In the genomic region with DNA sequence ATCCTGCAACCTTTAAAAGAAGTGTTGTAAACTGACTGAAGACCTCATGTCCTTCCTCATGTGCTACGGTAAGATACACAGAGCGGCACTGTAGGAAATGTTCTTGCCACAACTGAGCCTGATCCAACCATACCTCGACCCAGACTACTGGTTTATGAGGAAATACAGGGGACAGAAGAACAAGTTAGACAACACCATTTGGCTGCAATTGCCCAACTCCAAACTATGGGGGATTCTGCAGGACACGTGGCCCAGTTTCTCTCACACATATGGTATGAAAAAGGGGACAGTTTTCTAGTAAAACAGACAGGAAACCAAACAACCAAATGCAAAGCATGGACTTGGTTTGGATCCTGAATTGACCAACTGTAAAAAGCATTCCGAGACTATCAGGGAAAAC, we compare ENCODE assay signal across 34 cellular contexts. TPM values are rescaled to one million over a fixed set of nuclear protein-coding genes. Genes with fewer than 3 reads are reported as not detected.
"Had no signal": no experiment of that assay in that cellular context is flagged by ENCODE, and none has a peak within 500 bp of the region (broad histone marks: within the 10 kb centered on the region; RNA-seq: fewer than 3 reads in every experiment).

No MANE protein-coding gene starts in this region.

- DNase-seq: colonic mucosa; effector memory CD4-positive, alpha-beta T cell; erythroblast; esophagus squamous epithelium; foreskin melanocyte; glutamatergic neuron; heart right ventricle; hippocampal formation; left cardiac atrium; mesenchymal stem cell; mucosa of descending colon; naive B cell; nucleus accumbens; posterior cingulate gyrus; retina; stimulated activated CD4-positive, alpha-beta T cell treated with anti-CD3 and anti-CD28 coated beads, Interleukin-12 subunit alpha, Interleukin-12 subunit beta, amount 100 ng/mL, for 4 hours; stimulated activated CD4-positive, alpha-beta T cell treated with anti-CD3 and anti-CD28 coated beads, Interleukin-1b, Interleukin-23, amount 100 ng/mL, for 48 hours; stimulated activated CD4-positive, alpha-beta T cell treated with anti-CD3 and anti-CD28 coated beads, Interleukin-4, amount 100 ng/mL, for 1 hour; stimulated activated CD8-positive, alpha-beta memory T cell treated with anti-CD3 and anti-CD28 coated beads, Interleukin-4, amount 100 ng/mL, for 48 hours; stimulated activated naive CD4-positive, alpha-beta T cell; stimulated activated naive CD8-positive, alpha-beta T cell treated with anti-CD3 and anti-CD28 coated beads, Interleukin-15, amount 100 ng/mL, for 72 hours; transverse colon had no signal

- H3K4me1 Mint-ChIP-seq: mesothelial cell of epicardium had no signal

- H3K27ac Mint-ChIP-seq: dendritic cell treated with granulocyte-macrophage colony-stimulating factor and Interleukin-4, amounts not matched to agents 40 ng/mL and 50 ng/mL, for 4 days; mesothelial cell of epicardium; naive B cell; nephron; neural progenitor cell; stimulated activated naive CD8-positive, alpha-beta T cell treated with anti-CD3 and anti-CD28 coated beads, Interleukin-15, amount 100 ng/mL, for 72 hours had no signal

- H2AFZ ChIP-seq: neural progenitor cell had no signal

- H3K27me3 ChIP-seq: colonic mucosa, esophagus squamous epithelium, heart right ventricle, left lung, neural progenitor cell, ovary, suprapubic skin, transverse colon, vagina had no signal

- H3K4me3 Mint-ChIP-seq: dendritic cell treated with granulocyte-macrophage colony-stimulating factor and Interleukin-4, amounts not matched to agents 40 ng/mL and 50 ng/mL, for 4 days; mesothelial cell of epicardium; naive B cell; nephron; neural progenitor cell; stimulated activated naive CD8-positive, alpha-beta T cell treated with anti-CD3 and anti-CD28 coated beads, Interleukin-15, amount 100 ng/mL, for 72 hours had no signal

- H3K9me3 ChIP-seq: colonic mucosa, ovary, suprapubic skin, vagina had no signal

- H3K36me3 Mint-ChIP-seq: mesothelial cell of epicardium, neural progenitor cell had no signal

- H3K27me3 Mint-ChIP-seq: stimulated activated naive CD8-positive, alpha-beta T cell treated with anti-CD3 and anti-CD28 coated beads, Interleukin-15, amount 100 ng/mL, for 72 hours had no signal

- ATAC-seq: heart right ventricle; left cardiac atrium; left lung; mucosa of descending colon; sciatic nerve; stimulated activated naive CD8-positive, alpha-beta T cell treated with anti-CD3 and anti-CD28 coated beads, Interleukin-15, amount 100 ng/mL, for 72 hours had no signal

- H3K4me1 ChIP-seq: colonic mucosa, esophagus squamous epithelium, left lung, suprapubic skin, transverse colon, vagina had no signal

- FAIRE-seq: endometrium, islet of Langerhans had no signal

- H3K4me2 ChIP-seq: neural progenitor cell, smooth muscle cell had no signal

- H3K4me3 ChIP-seq: colonic mucosa, esophagus squamous epithelium, heart right ventricle, left lung, mucosa of descending colon, neural progenitor cell, ovary, smooth muscle cell, suprapubic skin, transverse colon, vagina had no signal

- H3K36me3 ChIP-seq: colonic mucosa, esophagus squamous epithelium, heart right ventricle, left lung, neural progenitor cell, ovary, suprapubic skin, transverse colon, vagina had no signal

- H3K9ac ChIP-seq: neural progenitor cell had no signal

- H3K27ac ChIP-seq: colonic mucosa, esophagus squamous epithelium, heart right ventricle, left lung, neural progenitor cell, ovary, suprapubic skin, transverse colon, vagina had no signal

RNA-seq across cellular contexts. Expression of gene PRPH2, which starts 10.5 kb away (rescaled TPM):
- total RNA-seq: smooth muscle cell, vagina had no signal
- polyA plus RNA-seq: smooth muscle cell had no signal
